ENCODE assay signal across 11 cellular contexts in the genomic region with DNA sequence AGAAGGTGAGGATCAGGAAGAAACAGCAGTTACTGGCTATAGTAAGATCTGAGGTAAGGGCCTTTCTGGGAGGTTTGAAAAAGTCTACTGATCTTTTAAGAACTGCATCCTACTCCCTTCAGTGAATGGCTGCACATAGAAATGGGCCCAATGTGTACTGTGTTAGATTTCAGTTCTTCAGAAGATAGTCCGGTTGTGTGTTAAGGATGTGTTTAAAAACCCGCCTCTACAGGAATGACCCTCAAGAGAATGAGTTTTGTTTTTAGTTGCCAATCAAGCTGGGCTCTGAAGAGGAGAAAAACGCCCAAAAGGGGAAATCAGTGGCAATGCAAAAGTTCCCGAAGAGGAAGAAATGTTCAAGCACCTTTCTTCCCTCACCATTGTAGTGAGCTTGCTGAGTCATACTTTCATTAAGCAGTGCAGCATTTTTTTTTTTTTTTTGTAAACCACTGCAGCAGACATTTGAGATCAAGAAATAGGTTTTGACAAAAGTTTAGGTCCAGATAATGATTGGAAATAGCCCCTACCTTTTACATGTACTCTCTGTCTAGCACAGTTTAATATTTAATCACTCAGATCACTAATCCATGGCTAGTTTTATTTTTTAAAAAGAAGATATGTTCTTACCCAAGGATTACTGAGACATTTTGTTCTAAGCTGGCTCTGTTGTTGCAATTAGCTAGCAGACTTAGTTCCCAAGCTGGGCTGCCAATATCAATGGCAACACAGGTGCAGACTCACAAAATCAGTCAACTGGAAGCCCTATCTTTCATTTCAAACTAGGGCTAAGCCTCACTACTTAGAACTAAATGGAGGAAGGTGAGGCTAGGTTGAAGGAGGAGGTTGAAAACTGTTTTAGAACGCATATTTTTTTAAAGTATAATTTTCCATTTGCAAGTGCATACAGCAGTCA. TPM values are rescaled to one million over a fixed set of nuclear protein-coding genes. Genes with fewer than 3 reads are reported as not detected.
DNase-seq lines count a peak whose midpoint lies in the region; ATAC-seq, FAIRE-seq and TF ChIP-seq lines count a peak whose summit lies in the region.
"Had no signal": no experiment of that assay in that cellular context is flagged by ENCODE, and none has a peak within 500 bp of the region (broad histone marks: within the 10 kb centered on the region; RNA-seq: fewer than 3 reads in every experiment).

No MANE protein-coding gene starts in this region.

- FAIRE-seq in A549 (lab: Jason Lieb, UNC) (no peak), bronchial epithelial cell (lab: Jason Lieb, UNC) (no peak)

- WGBS in A549 (ENCODE audit: missing lambda C conversion rate): 45% methylated on average over 5 of the region's 5 CpGs

- no peaks in the 10 kb centered on the region for H3K9me3 ChIP-seq in A549
- H3K9me3 ChIP-seq: BLaER1 treated with 17β-estradiol and CSF1 and Interleukin-3, amounts not matched to agents 10 nM and 100 nM had no signal

- TF ChIP-seq CTCF in A549 (IDR thresholded peaks at IDR 0.05) (no peak), bronchial epithelial cell (IDR thresholded peaks at IDR 0.05; ENCODE audit: insufficient read depth, low read length, severe bottlenecking) (no peak)

- peak overlapping the region; percentile 3; the same call in 1 of the 3 replicates for H3K4me2 ChIP-seq in A549

- POLR2A ChIA-PET in A549 (lab: Yijun Ruan, JAX): no interaction called here

- TF ChIP-seq RAD21 in A549 (conservative IDR thresholded peaks at IDR 0.05 in 1 of 2, IDR thresholded peaks at IDR 0.05 in 1 of 2): no peak

- DNase-seq in A549 (ENCODE audit: low read depth in 1 of 2, low spot score in 1 of 2) (no peak), bronchial epithelial cell (ENCODE audit: low read depth) (peak; percentile 22), OCI-M2 (lab: John Stamatoyannopoulos, UW; ENCODE audit: unreplicated experiment) (no peak), SKM-1 (lab: John Stamatoyannopoulos, UW; ENCODE audit: unreplicated experiment) (no peak), AG08396 (ENCODE audit: low spot score) (no peak)
- no peak for DNase-seq in stimulated activated CD4-positive, alpha-beta T cell treated with anti-CD3 and anti-CD28 coated beads, Interleukin-15, amount 100 ng/mL, for 24 hours
- DNase-seq: activated gamma-delta T cell; stimulated activated naive CD4-positive, alpha-beta T cell treated with Interleukin-2 at 50 U/mL for 16 hours had no signal

- CTCF ChIA-PET in A549 (lab: Yijun Ruan, JAX): interaction anchor here (0.6 to 2.2 kb wide), 4 partner anchors 12 to 50 kb away, joined by 3 to 8 read pairs (median 4); no protein-coding TSS in a partner anchor

- peaks cover 6% of the 10 kb centered on the region; the same call in 1 of the 3 replicates for H3K4me1 ChIP-seq in A549

- no peak overlapping the region for H3K4me3 ChIP-seq in A549
- H3K4me3 ChIP-seq in bronchial epithelial cell (ENCODE audit: low read depth, low read length): no peak overlapping the region
- H3K4me3 ChIP-seq: BLaER1 treated with 17β-estradiol and CSF1 and Interleukin-3, amounts not matched to agents 10 nM and 100 nM had no signal

- H3K27me3 ChIP-seq in bronchial epithelial cell (ENCODE audit: control insufficient read depth, insufficient read depth, low read length): no peaks in the 10 kb centered on the region

- no peak for TF ChIP-seq POLR2A in A549 (IDR thresholded peaks at IDR 0.05; ENCODE audit: low read length)

- peak overlapping the region in 1 of 2 experiments; percentile 15; a peak in 2 of 6 replicates for H3K27ac ChIP-seq in A549

- no peak for TF ChIP-seq EP300 in A549 (IDR thresholded peaks at IDR 0.05)

- no peaks in the 10 kb centered on the region for H3K36me3 ChIP-seq in bronchial epithelial cell (ENCODE audit: control insufficient read depth, insufficient read depth, low read length)
- H3K36me3 ChIP-seq: BLaER1 treated with 17β-estradiol and CSF1 and Interleukin-3, amounts not matched to agents 10 nM and 100 nM had no signal

- ATAC-seq in A549: 0 out of 6 replicates have a peak, but pooled peaks of 1 of the 2 experiments have one; percentile 24
- peak; percentile 45 for ATAC-seq in GM19372 (IDR thresholded peaks at IDR 0.05; ENCODE audit: low read depth, unreplicated experiment)
- peak; percentile 53 for ATAC-seq in HG03095 (IDR thresholded peaks at IDR 0.05; ENCODE audit: unreplicated experiment)

TF ChIP-seq in A549, 52 proteins besides CTCF, POLR2A, EP300 and RAD21:
- TF ChIP-seq POLR2AphosphoS2 (conservative IDR thresholded peaks at IDR 0.05; ENCODE audit: low read length) (no peak), MAFK (IDR thresholded peaks at IDR 0.05; ENCODE audit: partially characterized antibody) (peak; percentile 41)

RNA-seq across cellular contexts. Expression of gene TRPC5OS, which starts 7.0 kb away (rescaled TPM):
- polyA plus RNA-seq in A549 (2011; rRNA removed) (not detected in 2 replicates), A549 (2017; fragmentation: RNase III; extraction: RNeasy Plus Mini Kit Qiagen cat#74134 plus additional on column Dnase treatment) (not detected in 3 replicates)
- not detected in 2 replicates for polyA plus RNA-seq in A549 (2012; cell fraction: cytosol; rRNA removed)
- not detected in 2 replicates for polyA plus RNA-seq in A549 (2012; cell fraction: nucleus; rRNA removed)
- polyA minus RNA-seq in A549 (2011; rRNA and poly(A)+ RNA removed): not detected in 2 replicates
- not detected in 2 replicates for total RNA-seq in bronchial epithelial cell
